Comparison of ENCODE assay signal across 8 cellular contexts in genomic region chr1:43172532-43172972, GRCh38. TPM values are rescaled to one million over a fixed set of nuclear protein-coding genes. Genes with fewer than 3 reads are reported as not detected.
DNase-seq lines count a peak whose midpoint lies in the region; TF ChIP-seq lines count a peak whose summit lies in the region.

No MANE protein-coding gene starts in this region.

- no peaks in the 10 kb centered on the region for H3K9me3 ChIP-seq in vagina

- H3K36me3 ChIP-seq in vagina, result peaks cover 0 to 21% of the 10 kb centered on the region in 2 donors

- DNase-seq in ELF-1 (ENCODE audit: low read depth, low spot score) (peak; percentile 74), HFFc6 (peak; percentile 74), NCI-H1092 treated with DMSO at 0.1 percent for 48 hours (lab: John Stamatoyannopoulos, UW) (peak; percentile 92), SKM-1 treated with dmso at 0.1 percent for 144 hours (lab: John Stamatoyannopoulos, UW; ENCODE audit: unreplicated experiment) (peak; percentile 80), anterior cingulate cortex (lab: John Stamatoyannopoulos, UW) (peak in 52 of 58 donors; percentile 65 to 98 (median 88)), hepatic stellate cell (ENCODE audit: low spot score) (peak; percentile 84), putamen (ENCODE audit: low spot score) (peak; percentile 90), vagina (ENCODE audit: extremely low spot score in 2 of 2) (no peak)

- H3K4me1 ChIP-seq in vagina, result peaks cover 23% of the 10 kb centered on the region

- peak overlapping the region; percentile 95 to 96 for H3K4me3 ChIP-seq in vagina

- peaks cover 31% of the 10 kb centered on the region for H3K4me1 Mint-ChIP-seq in HFFc6 (ENCODE audit: low read depth)

- H3K27ac ChIP-seq in vagina, result no peak overlapping the region

- H3K4me3 Mint-ChIP-seq in HFFc6, result peak overlapping the region; percentile 94

- peak overlapping the region; percentile 94 for H3K27ac Mint-ChIP-seq in HFFc6

- H3K9me3 Mint-ChIP-seq in HFFc6, result no peaks in the 10 kb centered on the region; the same call in 1 of the 2 replicates

- no peaks in the 10 kb centered on the region for H3K27me3 ChIP-seq in vagina

- TF ChIP-seq CTCF in HFFc6 (IDR thresholded peaks at IDR 0.05) (no peak), vagina (IDR thresholded peaks at IDR 0.05) (no peak)

- intact Hi-C loops in vagina (cut with DNase I), result no loop called here

- H3K27me3 Mint-ChIP-seq in HFFc6 (ENCODE audit: insufficient read depth), result peaks cover 9% of the 10 kb centered on the region

- TF ChIP-seq POLR2A in vagina (IDR thresholded peaks at IDR 0.05), result no peak

- H3K36me3 Mint-ChIP-seq in HFFc6 (ENCODE audit: low read depth), result peaks cover 46% of the 10 kb centered on the region

RNA-seq across cellular contexts. Expression of gene CFAP57, which starts 0.4 kb away (rescaled TPM):
- total RNA-seq in HFFc6 (2021; fragmentation: NEBNext Ultra II Directional; extraction: Animal tissue kit (Norgen Biotek cat#: 25700)), result under 1 TPM; 0.14 to 0.75 (median 0.19) TPM
- total RNA-seq in vagina, result not detected

RNA-seq across cellular contexts. Expression of gene EBNA1BP2, which starts 0.5 kb away (rescaled TPM):
- 100 to 1,000 TPM; 107 to 146 (median 134) TPM for total RNA-seq in HFFc6 (2021; fragmentation: NEBNext Ultra II Directional; extraction: Animal tissue kit (Norgen Biotek cat#: 25700))
- total RNA-seq in vagina, result 43.5 TPM

Comparison
In these comparisons a context has a peak if more than half of its experiments do, and no peak if none do; other contexts are left out.
1. DNase-seq: peak in ELF-1 (single experiment), HFFc6 (single experiment), NCI-H1092 treated with DMSO at 0.1 percent for 48 hours (single experiment), SKM-1 treated with dmso at 0.1 percent for 144 hours (single experiment), anterior cingulate cortex (52 of 58), hepatic stellate cell (single experiment) and putamen (single experiment); none in vagina (0 of 2).